2 cellular contexts compared by ENCODE assay signal in the genomic region with DNA sequence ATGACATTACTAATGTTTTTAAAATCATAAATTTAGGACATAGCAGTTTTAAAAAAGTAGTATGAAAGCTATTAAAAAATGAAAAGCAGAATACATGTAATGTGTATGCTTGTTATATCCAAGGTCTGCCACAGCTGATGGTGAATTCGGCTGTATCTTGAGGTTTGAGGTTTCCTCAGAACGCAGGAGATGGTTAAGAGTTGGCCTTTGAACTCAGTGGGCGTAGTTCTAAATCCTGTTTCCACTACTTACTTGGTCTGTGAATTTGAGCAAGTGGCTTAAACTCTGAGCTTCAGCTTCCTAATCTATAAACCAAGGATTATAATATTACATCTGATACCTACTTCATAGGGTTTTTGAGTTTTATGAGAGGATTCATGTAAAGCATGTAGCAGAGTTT.
TF ChIP-seq lines count a peak whose summit lies in the region.

No MANE protein-coding gene starts in this region.

TF ChIP-seq in IMR-90, 13 proteins besides CTCF, POLR2A, EP300 and RAD21 (continued from another document):
- TF ChIP-seq USF2 (IDR thresholded peaks at IDR 0.05; ENCODE audit: low read depth, low read length) (no peak), MAZ (IDR thresholded peaks at IDR 0.05; ENCODE audit: borderline replicate concordance, low read depth, low read length) (no peak), NFE2L2 (IDR thresholded peaks at IDR 0.05; ENCODE audit: low read depth, low read length) (no peak), RCOR1 (IDR thresholded peaks at IDR 0.05; ENCODE audit: insufficient replicate concordance, low read length) (no peak), RFX5 (IDR thresholded peaks at IDR 0.05; ENCODE audit: low read depth, low read length) (no peak), MXI1 (IDR thresholded peaks at IDR 0.05; ENCODE audit: borderline replicate concordance, low read depth, low read length) (no peak), CEBPB (IDR thresholded peaks at IDR 0.05; ENCODE audit: low read depth, low read length) (no peak)
TF ChIP-seq in IMR-90: peak in this region for 0.

TF ChIP-seq in SK-N-SH treated with all-trans-retinoic acid at 6 μM for 48 hours, 23 proteins besides CTCF, POLR2A, EP300 and RAD21 (continued from another document):
- TF ChIP-seq PATZ1 (CRISPR knock-in tag; IDR thresholded peaks at IDR 0.05; ENCODE audit: borderline replicate concordance): no peak
- TF ChIP-seq PPARA (CRISPR knock-in tag; IDR thresholded peaks at IDR 0.05; ENCODE audit: borderline replicate concordance): no peak
- TF ChIP-seq TOX (CRISPR knock-in tag; IDR thresholded peaks at IDR 0.05; ENCODE audit: borderline replicate concordance): no peak
- TF ChIP-seq, protein P1, sequence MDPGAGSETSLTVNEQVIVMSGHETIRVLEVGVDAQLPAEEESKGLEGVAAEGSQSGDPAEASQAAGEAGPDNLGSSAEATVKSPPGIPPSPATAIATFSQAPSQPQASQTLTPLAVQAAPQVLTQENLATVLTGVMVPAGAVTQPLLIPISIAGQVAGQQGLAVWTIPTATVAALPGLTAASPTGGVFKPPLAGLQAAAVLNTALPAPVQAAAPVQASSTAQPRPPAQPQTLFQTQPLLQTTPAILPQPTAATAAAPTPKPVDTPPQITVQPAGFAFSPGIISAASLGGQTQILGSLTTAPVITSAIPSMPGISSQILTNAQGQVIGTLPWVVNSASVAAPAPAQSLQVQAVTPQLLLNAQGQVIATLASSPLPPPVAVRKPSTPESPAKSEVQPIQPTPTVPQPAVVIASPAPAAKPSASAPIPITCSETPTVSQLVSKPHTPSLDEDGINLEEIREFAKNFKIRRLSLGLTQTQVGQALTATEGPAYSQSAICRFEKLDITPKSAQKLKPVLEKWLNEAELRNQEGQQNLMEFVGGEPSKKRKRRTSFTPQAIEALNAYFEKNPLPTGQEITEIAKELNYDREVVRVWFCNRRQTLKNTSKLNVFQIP (CRISPR knock-in tag; IDR thresholded peaks at IDR 0.05; ENCODE audit: borderline replicate concordance, low read depth): no peak
- no peak for TF ChIP-seq OSR1 (CRISPR knock-in tag; IDR thresholded peaks at IDR 0.05)
- TF ChIP-seq ISL1 (CRISPR knock-in tag; IDR thresholded peaks at IDR 0.05): no peak
